1 cellular context compared by ENCODE assay signal in the genomic region with DNA sequence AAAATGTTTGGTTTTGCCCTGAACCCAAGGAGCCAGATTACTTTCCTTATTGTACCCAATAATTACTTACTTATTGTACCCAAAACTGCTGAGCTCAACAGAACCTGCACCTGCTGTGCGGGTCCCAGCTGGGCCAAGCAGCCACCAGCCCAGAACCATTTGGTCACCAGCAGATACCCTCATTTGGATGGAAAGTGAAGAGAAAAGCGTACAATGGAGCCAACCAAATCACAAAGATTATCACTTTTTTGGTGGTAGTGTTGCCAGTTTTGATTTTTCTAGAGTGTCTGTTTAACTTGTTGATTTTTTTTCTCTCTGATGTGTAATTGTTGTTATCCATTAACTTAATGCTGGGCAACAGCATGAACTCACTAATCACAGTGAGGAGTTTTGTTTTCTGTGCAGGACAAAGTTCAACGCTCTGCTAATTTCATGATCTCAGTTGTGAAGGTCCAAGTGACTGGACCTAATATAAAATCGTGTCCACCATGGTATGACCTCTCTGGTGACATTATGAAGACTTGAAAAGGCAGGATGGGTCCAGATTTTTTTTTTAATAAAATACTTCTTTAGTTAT.
A peak's percentile ranks its signal among the peaks of the same experiment; 100 is the strongest.
TF ChIP-seq lines count a peak whose summit lies in the region.

No MANE protein-coding gene starts in this region.

TF ChIP-seq in HepG2, 621 proteins besides CTCF, POLR2A, EP300 and RAD21 (continued from another document and continues in another):
- TF ChIP-seq, protein P1, sequence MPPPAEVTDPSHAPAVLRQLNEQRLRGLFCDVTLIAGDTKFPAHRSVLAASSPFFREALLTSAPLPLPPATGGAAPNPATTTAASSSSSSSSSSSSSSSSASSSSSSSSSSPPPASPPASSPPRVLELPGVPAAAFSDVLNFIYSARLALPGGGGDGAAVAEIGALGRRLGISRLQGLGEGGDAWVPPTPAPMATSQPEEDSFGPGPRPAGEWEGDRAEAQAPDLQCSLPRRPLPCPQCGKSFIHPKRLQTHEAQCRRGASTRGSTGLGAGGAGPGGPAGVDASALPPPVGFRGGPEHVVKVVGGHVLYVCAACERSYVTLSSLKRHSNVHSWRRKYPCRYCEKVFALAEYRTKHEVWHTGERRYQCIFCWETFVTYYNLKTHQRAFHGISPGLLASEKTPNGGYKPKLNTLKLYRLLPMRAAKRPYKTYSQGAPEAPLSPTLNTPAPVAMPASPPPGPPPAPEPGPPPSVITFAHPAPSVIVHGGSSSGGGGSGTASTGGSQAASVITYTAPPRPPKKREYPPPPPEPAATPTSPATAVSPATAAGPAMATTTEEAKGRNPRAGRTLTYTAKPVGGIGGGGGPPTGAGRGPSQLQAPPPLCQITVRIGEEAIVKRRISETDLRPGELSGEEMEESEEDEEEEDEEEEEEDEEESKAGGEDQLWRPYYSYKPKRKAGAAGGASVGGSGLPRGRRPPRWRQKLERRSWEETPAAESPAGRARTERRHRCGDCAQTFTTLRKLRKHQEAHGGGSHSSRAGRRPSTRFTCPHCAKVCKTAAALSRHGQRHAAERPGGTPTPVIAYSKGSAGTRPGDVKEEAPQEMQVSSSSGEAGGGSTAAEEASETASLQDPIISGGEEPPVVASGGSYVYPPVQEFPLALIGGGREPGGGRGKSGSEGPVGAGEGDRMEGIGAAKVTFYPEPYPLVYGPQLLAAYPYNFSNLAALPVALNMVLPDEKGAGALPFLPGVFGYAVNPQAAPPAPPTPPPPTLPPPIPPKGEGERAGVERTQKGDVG (CRISPR knock-in tag; IDR thresholded peaks at IDR 0.05; ENCODE audit: borderline replicate concordance): no peak
- TF ChIP-seq NFRKB (IDR thresholded peaks at IDR 0.05) (no peak), ZEB1 (IDR thresholded peaks at IDR 0.05; ENCODE audit: insufficient replicate concordance, low read depth) (no peak), TOE1 (CRISPR knock-in tag; IDR thresholded peaks at IDR 0.05) (no peak), MXI1 (IDR thresholded peaks at IDR 0.05; ENCODE audit: borderline replicate concordance, low read depth, low read length) (no peak), SMC3 (IDR thresholded peaks at IDR 0.05; ENCODE audit: low read length) (no peak), ZNF670 (CRISPR knock-in tag; IDR thresholded peaks at IDR 0.05; ENCODE audit: borderline replicate concordance) (no peak), MAFK (conservative IDR thresholded peaks at IDR 0.05 in 1 of 2, IDR thresholded peaks at IDR 0.05 in 1 of 2; ENCODE audit: low read length in 2 of 2) (peak; percentile 97), JDP2 (CRISPR knock-in tag; IDR thresholded peaks at IDR 0.05; ENCODE audit: borderline replicate concordance) (no peak), ZNF260 (CRISPR knock-in tag; IDR thresholded peaks at IDR 0.05; ENCODE audit: borderline replicate concordance, low read depth) (no peak), SP2 (CRISPR knock-in tag; IDR thresholded peaks at IDR 0.05) (no peak), ISL2 (CRISPR knock-in tag; IDR thresholded peaks at IDR 0.05) (no peak; the same call in 1 of the 2 replicates), ZBTB7B (CRISPR knock-in tag; IDR thresholded peaks at IDR 0.05) (no peak), JUNB (CRISPR knock-in tag; IDR thresholded peaks at IDR 0.05; ENCODE audit: borderline replicate concordance) (no peak), ZBTB1 (CRISPR knock-in tag; IDR thresholded peaks at IDR 0.05; ENCODE audit: borderline replicate concordance) (no peak), ARHGAP35 (CRISPR knock-in tag; IDR thresholded peaks at IDR 0.05; ENCODE audit: borderline replicate concordance) (no peak), TCF12 (IDR thresholded peaks at IDR 0.05) (no peak), TCF12 (CRISPR knock-in tag; IDR thresholded peaks at IDR 0.05) (no peak), KDM1A (CRISPR knock-in tag; IDR thresholded peaks at IDR 0.05) (no peak), CEBPG (CRISPR knock-in tag; IDR thresholded peaks at IDR 0.05) (0 out of 2 replicates have a peak, but pooled peaks have one; percentile 20), RBFOX2 (IDR thresholded peaks at IDR 0.05; ENCODE audit: low read depth, low read length) (0 out of 2 replicates have a peak, but pooled peaks have one; percentile 53), KAT2B (IDR thresholded peaks at IDR 0.05; ENCODE audit: borderline replicate concordance, low read depth, low read length) (no peak), HNF4G (IDR thresholded peaks at IDR 0.05; ENCODE audit: borderline replicate concordance, low read depth, low read length) (peak; percentile 64), HNF4G (CRISPR knock-in tag; IDR thresholded peaks at IDR 0.05; ENCODE audit: borderline replicate concordance, low read depth) (no peak), ZSCAN30 (CRISPR knock-in tag; IDR thresholded peaks at IDR 0.05) (no peak), HDAC1 (CRISPR knock-in tag; IDR thresholded peaks at IDR 0.05) (no peak), SIN3A (IDR thresholded peaks at IDR 0.05; ENCODE audit: borderline replicate concordance, low read depth, low read length) (0 out of 2 replicates have a peak, but pooled peaks have one; percentile 53), KLF16 (CRISPR knock-in tag; IDR thresholded peaks at IDR 0.05) (peak in 1 of 2 experiments; percentile 12; a peak in 1 of 4 replicates), SAFB2 (CRISPR knock-in tag; IDR thresholded peaks at IDR 0.05; ENCODE audit: borderline replicate concordance, low read depth) (no peak), ZNF879 (CRISPR knock-in tag; IDR thresholded peaks at IDR 0.05) (no peak), ZSCAN22 (CRISPR knock-in tag; IDR thresholded peaks at IDR 0.05) (no peak), ZNF367 (CRISPR knock-in tag; IDR thresholded peaks at IDR 0.05; ENCODE audit: borderline replicate concordance) (no peak), ZBTB8A (CRISPR knock-in tag; IDR thresholded peaks at IDR 0.05; ENCODE audit: borderline replicate concordance, low read depth) (no peak), ZSCAN29 (CRISPR knock-in tag; conservative IDR thresholded peaks at IDR 0.05) (no peak), ZNF558 (CRISPR knock-in tag; IDR thresholded peaks at IDR 0.05; ENCODE audit: borderline replicate concordance) (no peak), NONO (IDR thresholded peaks at IDR 0.05) (no peak), NONO (CRISPR knock-in tag; conservative IDR thresholded peaks at IDR 0.05) (no peak), MAF1 (CRISPR knock-in tag; IDR thresholded peaks at IDR 0.05; ENCODE audit: borderline replicate concordance) (no peak), SMARCC2 (IDR thresholded peaks at IDR 0.05) (no peak), ZNF616 (CRISPR knock-in tag; IDR thresholded peaks at IDR 0.05; ENCODE audit: low read depth) (no peak), SOX6 (IDR thresholded peaks at IDR 0.05) (no peak), SOX6 (CRISPR knock-in tag; IDR thresholded peaks at IDR 0.05) (peak; percentile 33), FOXJ3 (CRISPR knock-in tag; IDR thresholded peaks at IDR 0.05; ENCODE audit: borderline replicate concordance) (peak; percentile 22; the same call in 1 of the 2 replicates), RORA (CRISPR knock-in tag; IDR thresholded peaks at IDR 0.05) (no peak), ZNF124 (CRISPR knock-in tag; IDR thresholded peaks at IDR 0.05) (no peak), SALL1 (CRISPR knock-in tag; IDR thresholded peaks at IDR 0.05) (peak; percentile 45; the same call in 1 of the 2 replicates), ZNF543 (CRISPR knock-in tag; IDR thresholded peaks at IDR 0.05) (peak; percentile 27; the same call in 1 of the 2 replicates)
- TF ChIP-seq, protein P2, sequence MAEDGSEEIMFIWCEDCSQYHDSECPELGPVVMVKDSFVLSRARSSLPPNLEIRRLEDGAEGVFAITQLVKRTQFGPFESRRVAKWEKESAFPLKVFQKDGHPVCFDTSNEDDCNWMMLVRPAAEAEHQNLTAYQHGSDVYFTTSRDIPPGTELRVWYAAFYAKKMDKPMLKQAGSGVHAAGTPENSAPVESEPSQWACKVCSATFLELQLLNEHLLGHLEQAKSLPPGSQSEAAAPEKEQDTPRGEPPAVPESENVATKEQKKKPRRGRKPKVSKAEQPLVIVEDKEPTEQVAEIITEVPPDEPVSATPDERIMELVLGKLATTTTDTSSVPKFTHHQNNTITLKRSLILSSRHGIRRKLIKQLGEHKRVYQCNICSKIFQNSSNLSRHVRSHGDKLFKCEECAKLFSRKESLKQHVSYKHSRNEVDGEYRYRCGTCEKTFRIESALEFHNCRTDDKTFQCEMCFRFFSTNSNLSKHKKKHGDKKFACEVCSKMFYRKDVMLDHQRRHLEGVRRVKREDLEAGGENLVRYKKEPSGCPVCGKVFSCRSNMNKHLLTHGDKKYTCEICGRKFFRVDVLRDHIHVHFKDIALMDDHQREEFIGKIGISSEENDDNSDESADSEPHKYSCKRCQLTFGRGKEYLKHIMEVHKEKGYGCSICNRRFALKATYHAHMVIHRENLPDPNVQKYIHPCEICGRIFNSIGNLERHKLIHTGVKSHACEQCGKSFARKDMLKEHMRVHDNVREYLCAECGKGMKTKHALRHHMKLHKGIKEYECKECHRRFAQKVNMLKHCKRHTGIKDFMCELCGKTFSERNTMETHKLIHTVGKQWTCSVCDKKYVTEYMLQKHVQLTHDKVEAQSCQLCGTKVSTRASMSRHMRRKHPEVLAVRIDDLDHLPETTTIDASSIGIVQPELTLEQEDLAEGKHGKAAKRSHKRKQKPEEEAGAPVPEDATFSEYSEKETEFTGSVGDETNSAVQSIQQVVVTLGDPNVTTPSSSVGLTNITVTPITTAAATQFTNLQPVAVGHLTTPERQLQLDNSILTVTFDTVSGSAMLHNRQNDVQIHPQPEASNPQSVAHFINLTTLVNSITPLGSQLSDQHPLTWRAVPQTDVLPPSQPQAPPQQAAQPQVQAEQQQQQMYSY (CRISPR knock-in tag; IDR thresholded peaks at IDR 0.05): no peak
- TF ChIP-seq, protein P3, sequence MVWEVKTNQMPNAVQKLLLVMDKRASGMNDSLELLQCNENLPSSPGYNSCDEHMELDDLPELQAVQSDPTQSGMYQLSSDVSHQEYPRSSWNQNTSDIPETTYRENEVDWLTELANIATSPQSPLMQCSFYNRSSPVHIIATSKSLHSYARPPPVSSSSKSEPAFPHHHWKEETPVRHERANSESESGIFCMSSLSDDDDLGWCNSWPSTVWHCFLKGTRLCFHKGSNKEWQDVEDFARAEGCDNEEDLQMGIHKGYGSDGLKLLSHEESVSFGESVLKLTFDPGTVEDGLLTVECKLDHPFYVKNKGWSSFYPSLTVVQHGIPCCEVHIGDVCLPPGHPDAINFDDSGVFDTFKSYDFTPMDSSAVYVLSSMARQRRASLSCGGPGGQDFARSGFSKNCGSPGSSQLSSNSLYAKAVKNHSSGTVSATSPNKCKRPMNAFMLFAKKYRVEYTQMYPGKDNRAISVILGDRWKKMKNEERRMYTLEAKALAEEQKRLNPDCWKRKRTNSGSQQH (CRISPR knock-in tag; IDR thresholded peaks at IDR 0.05; ENCODE audit: low read depth): 0 out of 2 replicates have a peak, but pooled peaks have one; percentile 44
- TF ChIP-seq, protein P4, sequence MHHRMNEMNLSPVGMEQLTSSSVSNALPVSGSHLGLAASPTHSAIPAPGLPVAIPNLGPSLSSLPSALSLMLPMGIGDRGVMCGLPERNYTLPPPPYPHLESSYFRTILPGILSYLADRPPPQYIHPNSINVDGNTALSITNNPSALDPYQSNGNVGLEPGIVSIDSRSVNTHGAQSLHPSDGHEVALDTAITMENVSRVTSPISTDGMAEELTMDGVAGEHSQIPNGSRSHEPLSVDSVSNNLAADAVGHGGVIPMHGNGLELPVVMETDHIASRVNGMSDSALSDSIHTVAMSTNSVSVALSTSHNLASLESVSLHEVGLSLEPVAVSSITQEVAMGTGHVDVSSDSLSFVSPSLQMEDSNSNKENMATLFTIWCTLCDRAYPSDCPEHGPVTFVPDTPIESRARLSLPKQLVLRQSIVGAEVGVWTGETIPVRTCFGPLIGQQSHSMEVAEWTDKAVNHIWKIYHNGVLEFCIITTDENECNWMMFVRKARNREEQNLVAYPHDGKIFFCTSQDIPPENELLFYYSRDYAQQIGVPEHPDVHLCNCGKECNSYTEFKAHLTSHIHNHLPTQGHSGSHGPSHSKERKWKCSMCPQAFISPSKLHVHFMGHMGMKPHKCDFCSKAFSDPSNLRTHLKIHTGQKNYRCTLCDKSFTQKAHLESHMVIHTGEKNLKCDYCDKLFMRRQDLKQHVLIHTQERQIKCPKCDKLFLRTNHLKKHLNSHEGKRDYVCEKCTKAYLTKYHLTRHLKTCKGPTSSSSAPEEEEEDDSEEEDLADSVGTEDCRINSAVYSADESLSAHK (CRISPR knock-in tag; IDR thresholded peaks at IDR 0.05; ENCODE audit: borderline replicate concordance): no peak
- TF ChIP-seq, protein P5, sequence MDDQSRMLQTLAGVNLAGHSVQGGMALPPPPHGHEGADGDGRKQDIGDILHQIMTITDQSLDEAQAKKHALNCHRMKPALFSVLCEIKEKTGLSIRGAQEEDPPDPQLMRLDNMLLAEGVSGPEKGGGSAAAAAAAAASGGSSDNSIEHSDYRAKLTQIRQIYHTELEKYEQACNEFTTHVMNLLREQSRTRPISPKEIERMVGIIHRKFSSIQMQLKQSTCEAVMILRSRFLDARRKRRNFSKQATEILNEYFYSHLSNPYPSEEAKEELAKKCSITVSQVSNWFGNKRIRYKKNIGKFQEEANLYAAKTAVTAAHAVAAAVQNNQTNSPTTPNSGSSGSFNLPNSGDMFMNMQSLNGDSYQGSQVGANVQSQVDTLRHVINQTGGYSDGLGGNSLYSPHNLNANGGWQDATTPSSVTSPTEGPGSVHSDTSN (CRISPR knock-in tag; IDR thresholded peaks at IDR 0.05; ENCODE audit: borderline replicate concordance): no peak
- TF ChIP-seq, protein P6, sequence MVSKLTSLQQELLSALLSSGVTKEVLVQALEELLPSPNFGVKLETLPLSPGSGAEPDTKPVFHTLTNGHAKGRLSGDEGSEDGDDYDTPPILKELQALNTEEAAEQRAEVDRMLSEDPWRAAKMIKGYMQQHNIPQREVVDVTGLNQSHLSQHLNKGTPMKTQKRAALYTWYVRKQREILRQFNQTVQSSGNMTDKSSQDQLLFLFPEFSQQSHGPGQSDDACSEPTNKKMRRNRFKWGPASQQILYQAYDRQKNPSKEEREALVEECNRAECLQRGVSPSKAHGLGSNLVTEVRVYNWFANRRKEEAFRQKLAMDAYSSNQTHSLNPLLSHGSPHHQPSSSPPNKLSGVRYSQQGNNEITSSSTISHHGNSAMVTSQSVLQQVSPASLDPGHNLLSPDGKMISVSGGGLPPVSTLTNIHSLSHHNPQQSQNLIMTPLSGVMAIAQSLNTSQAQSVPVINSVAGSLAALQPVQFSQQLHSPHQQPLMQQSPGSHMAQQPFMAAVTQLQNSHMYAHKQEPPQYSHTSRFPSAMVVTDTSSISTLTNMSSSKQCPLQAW (CRISPR knock-in tag; IDR thresholded peaks at IDR 0.05): no peak; the same call in 1 of the 2 replicates
- TF ChIP-seq, protein P7, sequence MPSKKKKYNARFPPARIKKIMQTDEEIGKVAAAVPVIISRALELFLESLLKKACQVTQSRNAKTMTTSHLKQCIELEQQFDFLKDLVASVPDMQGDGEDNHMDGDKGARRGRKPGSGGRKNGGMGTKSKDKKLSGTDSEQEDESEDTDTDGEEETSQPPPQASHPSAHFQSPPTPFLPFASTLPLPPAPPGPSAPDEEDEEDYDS (CRISPR knock-in tag; IDR thresholded peaks at IDR 0.05): peak; percentile 62
- TF ChIP-seq, protein P8, sequence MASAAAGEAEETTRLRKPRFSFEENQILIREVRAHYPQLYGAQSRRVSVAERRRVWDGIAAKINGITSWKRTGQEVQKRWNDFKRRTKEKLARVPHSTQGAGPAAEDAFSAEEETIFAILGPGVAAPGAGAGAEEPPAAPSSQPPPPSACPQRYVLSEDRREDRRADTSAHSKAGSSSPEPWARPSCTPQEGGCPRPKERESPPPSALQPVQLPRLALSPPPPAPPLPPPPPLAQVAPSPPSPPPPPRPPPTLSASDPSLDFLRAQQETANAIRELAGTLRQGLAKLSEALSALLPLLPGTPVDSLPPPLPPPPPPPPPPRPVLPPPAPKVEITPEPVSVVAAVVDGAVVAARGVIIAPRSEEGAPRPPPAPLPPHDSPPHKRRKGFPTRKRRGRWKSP (CRISPR knock-in tag; IDR thresholded peaks at IDR 0.05): no peak
